ENCODE assay signal across 23 cellular contexts in genomic region chr13:95117092-95117491, GRCh38.
DNase-seq lines count a peak whose midpoint lies in the region; ATAC-seq and TF ChIP-seq lines count a peak whose summit lies in the region.
"Had no signal": no experiment of that assay in that cellular context is flagged by ENCODE, and none has a peak within 500 bp of the region (broad histone marks: within the 10 kb centered on the region; RNA-seq: fewer than 3 reads in every experiment).

No MANE protein-coding gene starts in this region.

- H3K9ac ChIP-seq in smooth muscle cell (ENCODE audit: low read depth): no peak overlapping the region
- H3K9ac ChIP-seq: KMS-11 had no signal

- intact Hi-C loops in left lung (cut with DNase I): no loop called here

- ATAC-seq in GM19452 (IDR thresholded peaks at IDR 0.05; ENCODE audit: unreplicated experiment) (peak; percentile 52), esophagus mucosa (peak; percentile 80), left lung (no peak)
- ATAC-seq: SK-N-SH treated with all-trans-retinoic acid at 6 μM for 48 hours had no signal

- H3K4me3 ChIP-seq in left lung (no peak overlapping the region), smooth muscle cell (no peak overlapping the region)
- H3K4me3 ChIP-seq: cardiac muscle cell, tibial nerve had no signal

- H3K4me2 ChIP-seq in smooth muscle cell: no peak overlapping the region
- H3K4me2 ChIP-seq: KMS-11 had no signal

- no peaks in the 10 kb centered on the region for H4K20me1 ChIP-seq in smooth muscle cell (ENCODE audit: low read depth)

- peaks cover 0 to 7% of the 10 kb centered on the region in 2 donors for H3K36me3 ChIP-seq in left lung
- H3K36me3 ChIP-seq in smooth muscle cell (ENCODE audit: low read depth): no peaks in the 10 kb centered on the region
- H3K36me3 ChIP-seq: cardiac muscle cell, tibial nerve had no signal

- TF ChIP-seq CTCF in left lung (IDR thresholded peaks at IDR 0.05) (no peak), smooth muscle cell (IDR thresholded peaks at IDR 0.05; ENCODE audit: borderline replicate concordance, insufficient read depth, poor library complexity, severe bottlenecking) (no peak)

- H3F3A ChIP-seq in smooth muscle cell (ENCODE audit: low read depth): no peaks in the 10 kb centered on the region

- no peaks in the 10 kb centered on the region for H3K9me3 ChIP-seq in left lung
- H3K9me3 ChIP-seq in smooth muscle cell (replicated peaks; ENCODE audit: low read depth): no peaks in the 10 kb centered on the region
- H3K9me3 ChIP-seq: tibial nerve had no signal

- H3K27me3 ChIP-seq in left lung (no peaks in the 10 kb centered on the region), smooth muscle cell (ENCODE audit: low read depth) (no peaks in the 10 kb centered on the region)
- H3K27me3 ChIP-seq: cardiac muscle cell, tibial nerve had no signal

- no peak overlapping the region for H2AFZ ChIP-seq in smooth muscle cell (ENCODE audit: low read depth)

- no peaks in the 10 kb centered on the region for H3K4me1 ChIP-seq in left lung
- peaks cover 46% of the 10 kb centered on the region for H3K4me1 ChIP-seq in smooth muscle cell (ENCODE audit: low read depth)
- H3K4me1 ChIP-seq: tibial nerve had no signal

- DNase-seq in D341Med (ENCODE audit: low spot score) (peak; percentile 37), M059J (ENCODE audit: low read depth) (peak; percentile 38), NCI-H1930 (lab: John Stamatoyannopoulos, UW) (no peak), NCI-H146 (lab: John Stamatoyannopoulos, UW) (no peak), left lung (no peak), smooth muscle cell (lab: John Stamatoyannopoulos, UW; ENCODE audit: unreplicated experiment) (no peak)
- DNase-seq: activated CD4-positive, alpha-beta T cell treated with anti-CD3 and anti-CD28 coated beads for 48 hours; activated naive CD4-positive, alpha-beta T cell treated with anti-CD3 and anti-CD28 coated beads for 36 hours; activated T-cell treated with anti-CD3 and anti-CD28 coated beads, Interleukin-2, amount 50 U/mL, for 72 hours; amniotic stem cell; cortex of kidney; kidney glomerular epithelial cell; NCI-H1436 treated with DMSO at 0.1 percent for 48 hours; NCI-H2171; NCI-H526 treated with DMSO at 0.1 percent for 48 hours; T-helper 2 cell had no signal

- H3K27ac ChIP-seq in left lung (no peak overlapping the region), smooth muscle cell (ENCODE audit: low read depth) (no peak overlapping the region)
- H3K27ac ChIP-seq: C4-2B, cardiac muscle cell, KMS-11, tibial nerve had no signal

- WGBS in smooth muscle cell (ENCODE audit: low lambda C conversion rate): 89% methylated on average over 6 of the region's 6 CpGs

- no peaks in the 10 kb centered on the region for H3K79me2 ChIP-seq in smooth muscle cell (ENCODE audit: low read depth)

Comparison
In these comparisons a context has a peak if more than half of its experiments do, and no peak if none do; other contexts are left out.
1. DNase-seq: peak in D341Med (single experiment) and M059J (single experiment); none in NCI-H1930 (0 of 2), NCI-H146 (single experiment), left lung (0 of 2) and smooth muscle cell (single experiment).